Comparison of ENCODE assay signal across 7 cellular contexts in the genomic region with DNA sequence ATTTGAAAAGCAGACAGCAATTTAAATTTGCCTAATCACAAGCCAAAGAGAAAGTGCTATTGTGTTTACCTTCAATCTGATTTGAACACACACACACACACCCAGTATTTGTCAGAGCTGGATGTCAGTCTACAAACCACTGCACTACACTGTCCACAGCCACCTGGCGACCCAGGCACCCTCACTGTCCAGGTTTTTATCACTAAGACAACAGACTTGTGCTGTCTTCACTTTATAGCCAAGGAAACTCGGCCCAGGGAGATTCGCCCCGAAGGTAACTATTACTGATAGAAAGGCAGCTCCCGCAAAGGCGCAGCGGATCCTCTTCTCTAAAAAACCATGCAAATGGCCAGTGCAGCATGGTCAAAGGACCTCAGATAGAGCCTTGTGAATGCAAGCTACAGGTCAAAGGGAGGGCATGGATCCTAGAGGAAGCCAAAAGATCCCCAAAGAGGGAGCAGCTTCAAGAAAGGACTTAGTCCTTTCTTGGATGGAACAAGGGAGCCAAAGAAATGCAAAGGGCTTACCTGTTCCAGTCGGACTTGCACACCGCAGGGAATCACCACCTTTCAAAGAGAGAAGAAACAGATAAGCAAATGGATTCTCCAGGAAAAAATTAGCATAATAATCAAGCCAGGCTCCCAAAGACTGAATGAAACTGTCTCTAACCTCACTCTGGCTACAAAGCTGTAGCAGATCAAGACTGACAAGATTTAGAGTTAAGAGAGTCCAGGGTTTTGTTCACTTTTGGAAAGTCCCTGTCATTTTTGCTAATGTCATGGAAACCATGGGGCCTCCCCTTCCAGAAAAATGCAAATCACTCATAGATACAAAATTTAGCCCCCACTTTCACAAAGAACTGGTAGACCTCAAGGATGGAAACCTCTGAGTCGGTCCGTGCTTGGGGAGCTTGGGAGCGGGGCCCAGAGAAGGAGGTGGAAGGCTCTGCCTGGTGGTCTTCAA.
DNase-seq lines count a peak whose midpoint lies in the region; ATAC-seq, FAIRE-seq and TF ChIP-seq lines count a peak whose summit lies in the region.

No MANE protein-coding gene starts in this region.

- no peak for TF ChIP-seq POLR2A in spleen (IDR thresholded peaks at IDR 0.05)

- H3K9me3 ChIP-seq in astrocyte (ENCODE audit: insufficient read depth, low read depth, low read length) = no peaks in the 10 kb centered on the region
- H3K9me3 ChIP-seq in spleen = no peaks in the 10 kb centered on the region

- WGBS in spleen, 5 donors = 71 to 80% (median 79%) methylated on average over 12 of the region's 12 CpGs

- H2AFZ ChIP-seq in astrocyte (ENCODE audit: low read depth, low read length) = no peak overlapping the region

- H3K27me3 ChIP-seq in astrocyte (ENCODE audit: insufficient read depth, low read length) (no peaks in the 10 kb centered on the region), spleen (replicated peaks in 1 of 7) (no peaks in the 10 kb centered on the region)

- peak overlapping the region; percentile 69 for H3K4me3 Mint-ChIP-seq in astrocyte (ENCODE audit: unreplicated experiment)

- TF ChIP-seq CTCF in astrocyte (IDR thresholded peaks at IDR 0.05; ENCODE audit: insufficient read depth, low read depth, low read length) (no peak), spleen (IDR thresholded peaks at IDR 0.05 in 8 of 11, conservative IDR thresholded peaks at IDR 0.05 in 3 of 11) (no peak)

- H3K79me2 ChIP-seq in astrocyte (ENCODE audit: insufficient read depth, low read length) = peaks cover 80% of the 10 kb centered on the region

- H3K4me1 ChIP-seq in astrocyte (ENCODE audit: insufficient read depth, low read length) = peaks cover 68% of the 10 kb centered on the region
- H3K4me1 ChIP-seq in spleen = peaks cover 49 to 100% (median 89%) of the 10 kb centered on the region in 6 donors

- peak overlapping the region; percentile 74 for H3K4me2 ChIP-seq in astrocyte (ENCODE audit: low read length)

- H4K20me1 ChIP-seq in astrocyte (ENCODE audit: insufficient read depth, low read length) = peaks cover 17% of the 10 kb centered on the region

- H3K27ac Mint-ChIP-seq in astrocyte (ENCODE audit: unreplicated experiment) = peak overlapping the region; percentile 100

- H3K36me3 ChIP-seq in astrocyte (ENCODE audit: insufficient read depth, low read length) = no peaks in the 10 kb centered on the region
- no peaks in the 10 kb centered on the region for H3K36me3 ChIP-seq in spleen

- H3K27ac ChIP-seq in astrocyte (ENCODE audit: low read depth, low read length) = peak overlapping the region; percentile 94
- H3K27ac ChIP-seq in spleen = peak overlapping the region; percentile 16 to 83 (median 67)

- H3K9ac ChIP-seq in astrocyte (ENCODE audit: low read length) = peak overlapping the region; percentile 79

- intact Hi-C loops in spleen (cut with DNase I; ENCODE audit: low total_unique reads) = no loop called here

- no peaks in the 10 kb centered on the region for H3K27me3 Mint-ChIP-seq in astrocyte (ENCODE audit: low read depth, unreplicated experiment)

- peak; percentile 70 for ATAC-seq in GM19351 (IDR thresholded peaks at IDR 0.05; ENCODE audit: unreplicated experiment)
- peak; percentile 52 for ATAC-seq in HG03025 (IDR thresholded peaks at IDR 0.05; ENCODE audit: low FRiP score, unreplicated experiment)

- H3K4me3 ChIP-seq in astrocyte (ENCODE audit: insufficient read depth, low read depth, low read length) (no peak overlapping the region), spleen (peak overlapping the region in 7 of 8 donors; percentile 6 to 55 (median 24))

- DNase-seq in astrocyte (ENCODE audit: low read depth) (no peak), spleen (no peak), NCI-H1105 (lab: John Stamatoyannopoulos, UW) (no peak), Ammon's horn (ENCODE audit: low spot score) (no peak), NCI-H226 (no peak)

- FAIRE-seq in astrocyte (lab: Jason Lieb, UNC) = no peak

- no peaks in the 10 kb centered on the region for H3K9me3 Mint-ChIP-seq in astrocyte (ENCODE audit: unreplicated experiment)

- H3K4me1 Mint-ChIP-seq in astrocyte (ENCODE audit: low read depth, unreplicated experiment) = peaks cover 76% of the 10 kb centered on the region

- peaks cover 17% of the 10 kb centered on the region for H3K36me3 Mint-ChIP-seq in astrocyte (ENCODE audit: low read depth, unreplicated experiment)
